Comparison of ENCODE assay signal across 1 cellular context in the genomic region with DNA sequence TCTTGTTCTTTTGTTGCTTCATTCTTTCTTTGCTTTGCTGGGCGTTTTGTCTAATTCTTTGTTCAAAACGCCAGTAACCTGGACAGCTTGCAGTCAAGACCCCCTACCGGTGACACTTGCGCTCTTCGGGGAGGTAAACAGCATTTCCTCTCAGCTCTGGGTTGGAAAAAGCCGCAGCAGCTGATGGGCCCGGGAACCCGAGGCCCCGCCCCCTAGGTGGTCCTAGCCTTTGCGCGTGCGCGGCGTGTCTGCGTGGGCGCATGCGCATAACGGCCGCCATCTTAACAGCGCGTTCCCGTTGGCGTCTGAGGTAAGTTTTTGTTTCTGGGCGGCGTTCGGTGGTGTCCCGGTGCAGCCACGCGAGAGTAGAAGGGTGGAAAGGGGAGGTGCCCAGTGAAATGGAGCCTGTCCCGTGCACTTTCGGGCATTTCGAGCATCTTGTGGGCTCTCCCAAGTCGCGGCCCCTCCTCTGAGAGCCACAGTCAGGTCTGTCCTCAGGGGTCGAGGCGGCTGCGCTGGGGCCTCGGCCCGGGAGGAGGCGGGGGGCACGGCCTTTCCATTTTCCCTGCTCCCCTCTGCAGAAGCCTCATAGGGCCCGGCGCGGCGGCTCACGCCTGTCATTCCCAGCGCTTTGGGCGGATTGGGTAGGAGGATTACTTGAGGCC.
TF ChIP-seq lines count a peak whose summit lies in the region.

A gene (plus strand): TSS at position 261 of the 665 bp plus-strand sequence. CDS start 14,371 bp downstream, outside the sequence.

TF ChIP-seq in HEK293, 187 proteins besides CTCF, POLR2A, EP300 and RAD21 (continued from another document and continues in another):
- TF ChIP-seq, protein P1, sequence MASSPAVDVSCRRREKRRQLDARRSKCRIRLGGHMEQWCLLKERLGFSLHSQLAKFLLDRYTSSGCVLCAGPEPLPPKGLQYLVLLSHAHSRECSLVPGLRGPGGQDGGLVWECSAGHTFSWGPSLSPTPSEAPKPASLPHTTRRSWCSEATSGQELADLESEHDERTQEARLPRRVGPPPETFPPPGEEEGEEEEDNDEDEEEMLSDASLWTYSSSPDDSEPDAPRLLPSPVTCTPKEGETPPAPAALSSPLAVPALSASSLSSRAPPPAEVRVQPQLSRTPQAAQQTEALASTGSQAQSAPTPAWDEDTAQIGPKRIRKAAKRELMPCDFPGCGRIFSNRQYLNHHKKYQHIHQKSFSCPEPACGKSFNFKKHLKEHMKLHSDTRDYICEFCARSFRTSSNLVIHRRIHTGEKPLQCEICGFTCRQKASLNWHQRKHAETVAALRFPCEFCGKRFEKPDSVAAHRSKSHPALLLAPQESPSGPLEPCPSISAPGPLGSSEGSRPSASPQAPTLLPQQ (tag by site-specific recombination; IDR thresholded peaks at IDR 0.05), result peak; percentile 18; the same call in 1 of the 2 replicates
- no peak for TF ChIP-seq ZNF830 (tag by site-specific recombination; IDR thresholded peaks at IDR 0.05; ENCODE audit: low read depth)
- TF ChIP-seq OVOL3 (tag by site-specific recombination; IDR thresholded peaks at IDR 0.05), result no peak
- no peak for TF ChIP-seq ZNF114 (tag by site-specific recombination; IDR thresholded peaks at IDR 0.05)
- TF ChIP-seq BCL11A (tag by site-specific recombination; IDR thresholded peaks at IDR 0.05; ENCODE audit: low read depth), result no peak
- no peak for TF ChIP-seq ZNF514 (tag by site-specific recombination; IDR thresholded peaks at IDR 0.05)
- TF ChIP-seq ZNF211 (tag by site-specific recombination; IDR thresholded peaks at IDR 0.05; ENCODE audit: low read depth), result no peak
- no peak for TF ChIP-seq ZNF48 (tag by site-specific recombination; IDR thresholded peaks at IDR 0.05)
- no peak for TF ChIP-seq IKZF3 (tag by site-specific recombination; IDR thresholded peaks at IDR 0.05)
- no peak for TF ChIP-seq ZNF664 (tag by site-specific recombination; IDR thresholded peaks at IDR 0.05)
- no peak for TF ChIP-seq ZNF654 (tag by site-specific recombination; IDR thresholded peaks at IDR 0.05; ENCODE audit: low read depth)
- TF ChIP-seq, protein P2, sequence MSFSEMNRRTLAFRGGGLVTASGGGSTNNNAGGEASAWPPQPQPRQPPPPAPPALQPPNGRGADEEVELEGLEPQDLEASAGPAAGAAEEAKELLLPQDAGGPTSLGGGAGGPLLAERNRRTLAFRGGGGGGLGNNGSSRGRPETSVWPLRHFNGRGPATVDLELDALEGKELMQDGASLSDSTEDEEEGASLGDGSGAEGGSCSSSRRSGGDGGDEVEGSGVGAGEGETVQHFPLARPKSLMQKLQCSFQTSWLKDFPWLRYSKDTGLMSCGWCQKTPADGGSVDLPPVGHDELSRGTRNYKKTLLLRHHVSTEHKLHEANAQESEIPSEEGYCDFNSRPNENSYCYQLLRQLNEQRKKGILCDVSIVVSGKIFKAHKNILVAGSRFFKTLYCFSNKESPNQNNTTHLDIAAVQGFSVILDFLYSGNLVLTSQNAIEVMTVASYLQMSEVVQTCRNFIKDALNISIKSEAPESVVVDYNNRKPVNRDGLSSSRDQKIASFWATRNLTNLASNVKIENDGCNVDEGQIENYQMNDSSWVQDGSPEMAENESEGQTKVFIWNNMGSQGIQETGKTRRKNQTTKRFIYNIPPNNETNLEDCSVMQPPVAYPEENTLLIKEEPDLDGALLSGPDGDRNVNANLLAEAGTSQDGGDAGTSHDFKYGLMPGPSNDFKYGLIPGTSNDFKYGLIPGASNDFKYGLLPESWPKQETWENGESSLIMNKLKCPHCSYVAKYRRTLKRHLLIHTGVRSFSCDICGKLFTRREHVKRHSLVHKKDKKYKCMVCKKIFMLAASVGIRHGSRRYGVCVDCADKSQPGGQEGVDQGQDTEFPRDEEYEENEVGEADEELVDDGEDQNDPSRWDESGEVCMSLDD (tag by site-specific recombination; IDR thresholded peaks at IDR 0.05), result no peak
- no peak for TF ChIP-seq ZNF155 (tag by site-specific recombination; IDR thresholded peaks at IDR 0.05)
- no peak for TF ChIP-seq ZNF785 (tag by site-specific recombination; IDR thresholded peaks at IDR 0.05)
- TF ChIP-seq, protein P3, sequence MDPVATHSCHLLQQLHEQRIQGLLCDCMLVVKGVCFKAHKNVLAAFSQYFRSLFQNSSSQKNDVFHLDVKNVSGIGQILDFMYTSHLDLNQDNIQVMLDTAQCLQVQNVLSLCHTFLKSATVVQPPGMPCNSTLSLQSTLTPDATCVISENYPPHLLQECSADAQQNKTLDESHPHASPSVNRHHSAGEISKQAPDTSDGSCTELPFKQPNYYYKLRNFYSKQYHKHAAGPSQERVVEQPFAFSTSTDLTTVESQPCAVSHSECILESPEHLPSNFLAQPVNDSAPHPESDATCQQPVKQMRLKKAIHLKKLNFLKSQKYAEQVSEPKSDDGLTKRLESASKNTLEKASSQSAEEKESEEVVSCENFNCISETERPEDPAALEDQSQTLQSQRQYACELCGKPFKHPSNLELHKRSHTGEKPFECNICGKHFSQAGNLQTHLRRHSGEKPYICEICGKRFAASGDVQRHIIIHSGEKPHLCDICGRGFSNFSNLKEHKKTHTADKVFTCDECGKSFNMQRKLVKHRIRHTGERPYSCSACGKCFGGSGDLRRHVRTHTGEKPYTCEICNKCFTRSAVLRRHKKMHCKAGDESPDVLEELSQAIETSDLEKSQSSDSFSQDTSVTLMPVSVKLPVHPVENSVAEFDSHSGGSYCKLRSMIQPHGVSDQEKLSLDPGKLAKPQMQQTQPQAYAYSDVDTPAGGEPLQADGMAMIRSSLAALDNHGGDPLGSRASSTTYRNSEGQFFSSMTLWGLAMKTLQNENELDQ (tag by site-specific recombination; IDR thresholded peaks at IDR 0.05; ENCODE audit: low read depth), result no peak
- TF ChIP-seq ZNF404 (tag by site-specific recombination; IDR thresholded peaks at IDR 0.05), result no peak
- 0 out of 2 replicates have a peak, but pooled peaks have one; percentile 9 for TF ChIP-seq ZXDB (tag by site-specific recombination; IDR thresholded peaks at IDR 0.05)
- TF ChIP-seq ZNF146 (tag by site-specific recombination; IDR thresholded peaks at IDR 0.05), result no peak
- peak; percentile 74 for TF ChIP-seq ZNF335 (tag by site-specific recombination; conservative IDR thresholded peaks at IDR 0.05)
- TF ChIP-seq GLI2 (tag by site-specific recombination; IDR thresholded peaks at IDR 0.05; ENCODE audit: borderline replicate concordance, low read depth), result no peak
- TF ChIP-seq, protein P4, sequence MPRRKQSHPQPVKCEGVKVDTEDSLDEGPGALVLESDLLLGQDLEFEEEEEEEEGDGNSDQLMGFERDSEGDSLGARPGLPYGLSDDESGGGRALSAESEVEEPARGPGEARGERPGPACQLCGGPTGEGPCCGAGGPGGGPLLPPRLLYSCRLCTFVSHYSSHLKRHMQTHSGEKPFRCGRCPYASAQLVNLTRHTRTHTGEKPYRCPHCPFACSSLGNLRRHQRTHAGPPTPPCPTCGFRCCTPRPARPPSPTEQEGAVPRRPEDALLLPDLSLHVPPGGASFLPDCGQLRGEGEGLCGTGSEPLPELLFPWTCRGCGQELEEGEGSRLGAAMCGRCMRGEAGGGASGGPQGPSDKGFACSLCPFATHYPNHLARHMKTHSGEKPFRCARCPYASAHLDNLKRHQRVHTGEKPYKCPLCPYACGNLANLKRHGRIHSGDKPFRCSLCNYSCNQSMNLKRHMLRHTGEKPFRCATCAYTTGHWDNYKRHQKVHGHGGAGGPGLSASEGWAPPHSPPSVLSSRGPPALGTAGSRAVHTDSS (tag by site-specific recombination; IDR thresholded peaks at IDR 0.05), result no peak
- TF ChIP-seq ZNF560 (tag by site-specific recombination; IDR thresholded peaks at IDR 0.05; ENCODE audit: borderline replicate concordance), result no peak
- no peak for TF ChIP-seq SCRT2 (tag by site-specific recombination; IDR thresholded peaks at IDR 0.05)
- no peak for TF ChIP-seq ZNF16 (tag by site-specific recombination; IDR thresholded peaks at IDR 0.05; ENCODE audit: low read depth)
- TF ChIP-seq, protein P5, sequence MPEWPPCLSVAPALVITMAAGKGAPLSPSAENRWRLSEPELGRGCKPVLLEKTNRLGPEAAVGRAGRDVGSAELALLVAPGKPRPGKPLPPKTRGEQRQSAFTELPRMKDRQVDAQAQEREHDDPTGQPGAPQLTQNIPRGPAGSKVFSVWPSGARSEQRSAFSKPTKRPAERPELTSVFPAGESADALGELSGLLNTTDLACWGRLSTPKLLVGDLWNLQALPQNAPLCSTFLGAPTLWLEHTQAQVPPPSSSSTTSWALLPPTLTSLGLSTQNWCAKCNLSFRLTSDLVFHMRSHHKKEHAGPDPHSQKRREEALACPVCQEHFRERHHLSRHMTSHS (tag by site-specific recombination; IDR thresholded peaks at IDR 0.05), result no peak
- peak; percentile 67; the same call in 1 of the 2 replicates for TF ChIP-seq KLF7 (tag by site-specific recombination; IDR thresholded peaks at IDR 0.05; ENCODE audit: borderline replicate concordance)
- TF ChIP-seq ZNF433 (tag by site-specific recombination; IDR thresholded peaks at IDR 0.05; ENCODE audit: low read depth), result no peak
- TF ChIP-seq, protein P6, sequence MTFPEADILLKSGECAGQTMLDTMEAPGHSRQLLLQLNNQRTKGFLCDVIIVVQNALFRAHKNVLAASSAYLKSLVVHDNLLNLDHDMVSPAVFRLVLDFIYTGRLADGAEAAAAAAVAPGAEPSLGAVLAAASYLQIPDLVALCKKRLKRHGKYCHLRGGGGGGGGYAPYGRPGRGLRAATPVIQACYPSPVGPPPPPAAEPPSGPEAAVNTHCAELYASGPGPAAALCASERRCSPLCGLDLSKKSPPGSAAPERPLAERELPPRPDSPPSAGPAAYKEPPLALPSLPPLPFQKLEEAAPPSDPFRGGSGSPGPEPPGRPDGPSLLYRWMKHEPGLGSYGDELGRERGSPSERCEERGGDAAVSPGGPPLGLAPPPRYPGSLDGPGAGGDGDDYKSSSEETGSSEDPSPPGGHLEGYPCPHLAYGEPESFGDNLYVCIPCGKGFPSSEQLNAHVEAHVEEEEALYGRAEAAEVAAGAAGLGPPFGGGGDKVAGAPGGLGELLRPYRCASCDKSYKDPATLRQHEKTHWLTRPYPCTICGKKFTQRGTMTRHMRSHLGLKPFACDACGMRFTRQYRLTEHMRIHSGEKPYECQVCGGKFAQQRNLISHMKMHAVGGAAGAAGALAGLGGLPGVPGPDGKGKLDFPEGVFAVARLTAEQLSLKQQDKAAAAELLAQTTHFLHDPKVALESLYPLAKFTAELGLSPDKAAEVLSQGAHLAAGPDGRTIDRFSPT (tag by site-specific recombination; IDR thresholded peaks at IDR 0.05), result no peak
- TF ChIP-seq RBAK (tag by site-specific recombination; IDR thresholded peaks at IDR 0.05), result no peak
- no peak for TF ChIP-seq FEZF1 (tag by site-specific recombination; IDR thresholded peaks at IDR 0.05)
- TF ChIP-seq, protein P7, sequence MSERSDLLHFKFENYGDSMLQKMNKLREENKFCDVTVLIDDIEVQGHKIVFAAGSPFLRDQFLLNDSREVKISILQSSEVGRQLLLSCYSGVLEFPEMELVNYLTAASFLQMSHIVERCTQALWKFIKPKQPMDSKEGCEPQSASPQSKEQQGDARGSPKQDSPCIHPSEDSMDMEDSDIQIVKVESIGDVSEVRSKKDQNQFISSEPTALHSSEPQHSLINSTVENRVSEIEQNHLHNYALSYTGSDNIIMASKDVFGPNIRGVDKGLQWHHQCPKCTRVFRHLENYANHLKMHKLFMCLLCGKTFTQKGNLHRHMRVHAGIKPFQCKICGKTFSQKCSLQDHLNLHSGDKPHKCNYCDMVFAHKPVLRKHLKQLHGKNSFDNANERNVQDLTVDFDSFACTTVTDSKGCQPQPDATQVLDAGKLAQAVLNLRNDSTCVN (tag by site-specific recombination; optimal IDR thresholded peaks at IDR 0.05), result peak; percentile 67
- TF ChIP-seq ZNF837 (tag by site-specific recombination; IDR thresholded peaks at IDR 0.05), result no peak
- TF ChIP-seq ZNF133 (tag by site-specific recombination; IDR thresholded peaks at IDR 0.05), result no peak
- TF ChIP-seq SP7 (tag by site-specific recombination; IDR thresholded peaks at IDR 0.05), result 0 out of 2 replicates have a peak, but pooled peaks have one; percentile 17
- TF ChIP-seq, protein P8, sequence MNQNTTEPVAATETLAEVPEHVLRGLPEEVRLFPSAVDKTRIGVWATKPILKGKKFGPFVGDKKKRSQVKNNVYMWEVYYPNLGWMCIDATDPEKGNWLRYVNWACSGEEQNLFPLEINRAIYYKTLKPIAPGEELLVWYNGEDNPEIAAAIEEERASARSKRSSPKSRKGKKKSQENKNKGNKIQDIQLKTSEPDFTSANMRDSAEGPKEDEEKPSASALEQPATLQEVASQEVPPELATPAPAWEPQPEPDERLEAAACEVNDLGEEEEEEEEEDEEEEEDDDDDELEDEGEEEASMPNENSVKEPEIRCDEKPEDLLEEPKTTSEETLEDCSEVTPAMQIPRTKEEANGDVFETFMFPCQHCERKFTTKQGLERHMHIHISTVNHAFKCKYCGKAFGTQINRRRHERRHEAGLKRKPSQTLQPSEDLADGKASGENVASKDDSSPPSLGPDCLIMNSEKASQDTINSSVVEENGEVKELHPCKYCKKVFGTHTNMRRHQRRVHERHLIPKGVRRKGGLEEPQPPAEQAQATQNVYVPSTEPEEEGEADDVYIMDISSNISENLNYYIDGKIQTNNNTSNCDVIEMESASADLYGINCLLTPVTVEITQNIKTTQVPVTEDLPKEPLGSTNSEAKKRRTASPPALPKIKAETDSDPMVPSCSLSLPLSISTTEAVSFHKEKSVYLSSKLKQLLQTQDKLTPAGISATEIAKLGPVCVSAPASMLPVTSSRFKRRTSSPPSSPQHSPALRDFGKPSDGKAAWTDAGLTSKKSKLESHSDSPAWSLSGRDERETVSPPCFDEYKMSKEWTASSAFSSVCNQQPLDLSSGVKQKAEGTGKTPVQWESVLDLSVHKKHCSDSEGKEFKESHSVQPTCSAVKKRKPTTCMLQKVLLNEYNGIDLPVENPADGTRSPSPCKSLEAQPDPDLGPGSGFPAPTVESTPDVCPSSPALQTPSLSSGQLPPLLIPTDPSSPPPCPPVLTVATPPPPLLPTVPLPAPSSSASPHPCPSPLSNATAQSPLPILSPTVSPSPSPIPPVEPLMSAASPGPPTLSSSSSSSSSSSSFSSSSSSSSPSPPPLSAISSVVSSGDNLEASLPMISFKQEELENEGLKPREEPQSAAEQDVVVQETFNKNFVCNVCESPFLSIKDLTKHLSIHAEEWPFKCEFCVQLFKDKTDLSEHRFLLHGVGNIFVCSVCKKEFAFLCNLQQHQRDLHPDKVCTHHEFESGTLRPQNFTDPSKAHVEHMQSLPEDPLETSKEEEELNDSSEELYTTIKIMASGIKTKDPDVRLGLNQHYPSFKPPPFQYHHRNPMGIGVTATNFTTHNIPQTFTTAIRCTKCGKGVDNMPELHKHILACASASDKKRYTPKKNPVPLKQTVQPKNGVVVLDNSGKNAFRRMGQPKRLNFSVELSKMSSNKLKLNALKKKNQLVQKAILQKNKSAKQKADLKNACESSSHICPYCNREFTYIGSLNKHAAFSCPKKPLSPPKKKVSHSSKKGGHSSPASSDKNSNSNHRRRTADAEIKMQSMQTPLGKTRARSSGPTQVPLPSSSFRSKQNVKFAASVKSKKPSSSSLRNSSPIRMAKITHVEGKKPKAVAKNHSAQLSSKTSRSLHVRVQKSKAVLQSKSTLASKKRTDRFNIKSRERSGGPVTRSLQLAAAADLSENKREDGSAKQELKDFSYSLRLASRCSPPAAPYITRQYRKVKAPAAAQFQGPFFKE (tag by site-specific recombination; IDR thresholded peaks at IDR 0.05; ENCODE audit: borderline replicate concordance), result no peak
- TF ChIP-seq TCF7L2 (IDR thresholded peaks at IDR 0.05; ENCODE audit: borderline replicate concordance, low read depth, low read length), result no peak
- TF ChIP-seq ZNF121 (tag by site-specific recombination; IDR thresholded peaks at IDR 0.05), result no peak
